26 cellular contexts compared by ENCODE assay signal in the genomic region with DNA sequence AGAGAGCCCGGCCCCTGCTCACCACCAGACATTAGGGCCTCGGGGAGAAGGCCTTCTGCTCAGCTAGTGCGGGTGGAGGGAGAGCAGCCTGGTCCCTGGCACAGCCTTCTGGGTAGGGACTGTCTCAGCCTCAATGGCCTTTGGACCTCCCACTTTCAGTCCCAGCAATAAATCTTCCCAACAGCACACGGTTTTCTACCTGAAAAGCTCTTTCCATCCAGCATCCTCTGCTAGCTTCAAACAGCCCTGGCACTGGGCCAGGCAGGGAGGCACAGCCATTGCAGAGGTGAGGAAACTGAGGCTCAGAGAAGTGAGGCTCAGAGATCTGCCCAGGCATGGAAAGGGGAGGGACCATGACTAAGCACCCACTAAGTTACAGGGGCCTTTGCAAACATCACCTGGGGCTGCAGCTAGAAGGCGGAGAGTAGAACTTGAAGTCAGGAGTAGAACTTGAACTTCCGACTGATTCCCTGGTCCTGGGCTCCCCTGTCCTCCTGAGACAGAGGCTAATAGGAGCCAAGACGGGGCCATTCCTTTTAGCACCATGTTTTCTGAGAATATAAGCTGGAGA. TPM values are rescaled to one million over a fixed set of nuclear protein-coding genes. Genes with fewer than 3 reads are reported as not detected.
A peak's percentile ranks its signal among the peaks of the same experiment; 100 is the strongest.
DNase-seq lines count a peak whose midpoint lies in the region; ATAC-seq, FAIRE-seq and TF ChIP-seq lines count a peak whose summit lies in the region.
"Had no signal": no experiment of that assay in that cellular context is flagged by ENCODE, and none has a peak within 500 bp of the region (broad histone marks: within the 10 kb centered on the region; RNA-seq: fewer than 3 reads in every experiment).

No MANE protein-coding gene starts in this region.

- no peak overlapping the region for H3K27ac ChIP-seq in mammary epithelial cell (ENCODE audit: insufficient read depth, low read depth, low read length)
- no peak overlapping the region for H3K27ac ChIP-seq in breast epithelium
- H3K27ac ChIP-seq in Karpas-422 (ENCODE audit: low read length) = no peak overlapping the region
- H3K27ac ChIP-seq in H1 (ENCODE audit: low read depth, low read length) = no peak overlapping the region
- H3K27ac ChIP-seq: ascending aorta, left lung, neural progenitor cell, prostate gland, tibial artery had no signal

- H3K23ac ChIP-seq in H1 (ENCODE audit: insufficient read length) = no peak overlapping the region

- BruUV-seq in mammary epithelial cell (replicated peaks; lab: Mats Ljungman, UMichigan) = no TSS peak

- intact Hi-C loops in mammary epithelial cell (cut with micrococcal nuclease) = no loop called here
- intact Hi-C loops in breast epithelium (cut with DNase I; ENCODE audit: low total_unique reads) = no loop called here

- no peak overlapping the region for H4K8ac ChIP-seq in H1 (ENCODE audit: extremely low read depth, insufficient read depth, low read length)

- peaks cover 22% of the 10 kb centered on the region for H3K4me1 Mint-ChIP-seq in stimulated activated memory B cell treated with anti-CD40 and anti-IgM and Interleukin-4, amounts not matched to agents 10 μg/mL and 1 μg/mL and 100 μg/mL, for 72 hours

- FAIRE-seq in H1 (lab: Jason Lieb, UNC) = no peak
- FAIRE-seq: colon, GM12892 had no signal

- no peak overlapping the region for H3K4me3 Mint-ChIP-seq in stimulated activated memory B cell treated with anti-CD40 and anti-IgM and Interleukin-4, amounts not matched to agents 10 μg/mL and 1 μg/mL and 100 μg/mL, for 72 hours
- H3K4me3 Mint-ChIP-seq: CD4-positive, alpha-beta T cell; endodermal cell; neural progenitor cell; stimulated activated naive CD8-positive, alpha-beta T cell treated with anti-CD3 and anti-CD28 coated beads, Interleukin-15, Interleukin-2, amounts not matched to agents 100 ng/mL and 50 ng/mL, for 24 hours had no signal

- DNase-seq in mammary epithelial cell = peak; percentile 18
- no peak for DNase-seq in breast epithelium (ENCODE audit: low spot score in 2 of 2)
- peak; percentile 36 for DNase-seq in Karpas-422
- no peak for DNase-seq in H1 (ENCODE audit: low read depth in 1 of 2, low spot score in 2 of 2)
- no peak for DNase-seq in activated effector memory CD4-positive, alpha-beta T cell treated with anti-CD3 and anti-CD28 coated beads, Interleukin-2, amount 50 U/mL, for 16 hours
- DNase-seq in NCI-H2029 (lab: John Stamatoyannopoulos, UW) = no peak
- no peak for DNase-seq in NCI-H226
- DNase-seq: activated T-cell treated with anti-CD3 and anti-CD28 coated beads, Interleukin-2, amount 50 U/mL, for 72 hours; CD4-positive, alpha-beta T cell; endodermal cell; left lung; NCI-H1436 treated with DMSO at 0.1 percent for 48 hours; NCI-H510A; SW 1271; tibial artery had no signal

- no peak overlapping the region for H3K9ac ChIP-seq in mammary epithelial cell (ENCODE audit: insufficient read depth, low read length)
- H3K9ac ChIP-seq in Karpas-422 (ENCODE audit: low read length) = no peak overlapping the region
- H3K9ac ChIP-seq in H1 (replicated peaks in 1 of 4; ENCODE audit: extremely low read depth in 1 of 4, low read depth in 3 of 4, low read length in 3 of 4) = no peak overlapping the region
- H3K9ac ChIP-seq: neural progenitor cell had no signal

- H3K4me1 ChIP-seq in mammary epithelial cell (ENCODE audit: insufficient read depth, low read length) = peaks cover 16% of the 10 kb centered on the region
- peaks cover 0 to 4% of the 10 kb centered on the region in 2 donors for H3K4me1 ChIP-seq in breast epithelium
- peaks cover 8% of the 10 kb centered on the region for H3K4me1 ChIP-seq in Karpas-422 (ENCODE audit: low read length)
- H3K4me1 ChIP-seq in H1 (replicated peaks in 1 of 4; ENCODE audit: control insufficient read depth in 3 of 4, insufficient read depth in 4 of 4, low read length in 3 of 4) = peaks cover 0 to 13% (median 9%) of the 10 kb centered on the region in 4 experiments; a peak in 6 of 7 replicates
- H3K4me1 ChIP-seq: prostate gland had no signal

- H3K14ac ChIP-seq in H1 (ENCODE audit: insufficient read length) = no peak overlapping the region

- no peaks in the 10 kb centered on the region for H3K79me1 ChIP-seq in H1 (ENCODE audit: low read depth, low read length)

- TF ChIP-seq CTCF in mammary epithelial cell (conservative IDR thresholded peaks at IDR 0.05 in 1 of 2, IDR thresholded peaks at IDR 0.05 in 1 of 2; ENCODE audit: extremely low read depth in 1 of 2, insufficient read depth in 1 of 2, low read depth in 1 of 2, low read length in 2 of 2) (no peak), breast epithelium (IDR thresholded peaks at IDR 0.05) (no peak), H1 (IDR thresholded peaks at IDR 0.05; ENCODE audit: control extremely low read depth in 1 of 3, insufficient read depth in 1 of 3, low read depth in 1 of 3, low read length in 3 of 3) (no peak)

- H3K27me3 ChIP-seq in mammary epithelial cell (ENCODE audit: insufficient read depth, low read length) (no peaks in the 10 kb centered on the region), breast epithelium (peaks cover 0 to 12% of the 10 kb centered on the region in 2 donors), Karpas-422 (ENCODE audit: low read length) (no peaks in the 10 kb centered on the region), H1 (replicated peaks in 1 of 4; ENCODE audit: control insufficient read depth in 3 of 4, extremely low read depth in 1 of 4, insufficient read depth in 3 of 4, low read length in 3 of 4) (peaks cover 0 to 2% (median 0%) of the 10 kb centered on the region in 4 experiments; a peak in 1 of 7 replicates)
- H3K27me3 ChIP-seq: ascending aorta, neural progenitor cell had no signal

- peak overlapping the region; percentile 88; the same call in 1 of the 2 replicates for H2BK15ac ChIP-seq in H1 (ENCODE audit: low read length)

- 69% methylated on average over 6 of the region's 7 CpGs for WGBS in mammary epithelial cell (ENCODE audit: low coverage, missing lambda C conversion rate)
- WGBS in H1 (ENCODE audit: extremely low coverage in 1 of 2, insufficient coverage in 1 of 2, insufficient read length in 1 of 2, insufficient replicate concordance in 2 of 2, low coverage in 1 of 2, low lambda C conversion rate in 2 of 2, missing lambda C conversion rate in 1 of 2), 2 experiments = 82% methylated on average over 7 of the region's 7 CpGs; no CpG with 5 or more reads in 1 of the 2 experiments

- H3K27me3 Mint-ChIP-seq in stimulated activated memory B cell treated with anti-CD40 and anti-IgM and Interleukin-4, amounts not matched to agents 10 μg/mL and 1 μg/mL and 100 μg/mL, for 72 hours = peaks cover 17% of the 10 kb centered on the region
- H3K27me3 Mint-ChIP-seq: CD4-positive, alpha-beta T cell; stimulated activated naive CD8-positive, alpha-beta T cell treated with anti-CD3 and anti-CD28 coated beads, Interleukin-15, Interleukin-2, amounts not matched to agents 100 ng/mL and 50 ng/mL, for 24 hours had no signal

- H2BK20ac ChIP-seq in H1 (ENCODE audit: low read length) = 0 out of 2 replicates have a peak overlapping the region, but pooled peaks have one; percentile 61

- H3K23me2 ChIP-seq in H1 (ENCODE audit: low read depth, low read length) = no peaks in the 10 kb centered on the region

- H4K20me1 ChIP-seq in mammary epithelial cell (ENCODE audit: insufficient read depth, low read length) (no peaks in the 10 kb centered on the region), Karpas-422 (ENCODE audit: insufficient read depth, low read depth, low read length) (no peaks in the 10 kb centered on the region), H1 (replicated peaks in 1 of 2; ENCODE audit: control insufficient read depth in 1 of 2, insufficient read depth in 2 of 2, low read length in 2 of 2) (no peaks in the 10 kb centered on the region)

- H2BK12ac ChIP-seq in H1 (ENCODE audit: low read depth, low read length) = peak overlapping the region; percentile 68; the same call in 1 of the 2 replicates

- CTCF ChIA-PET in mammary epithelial cell (lab: Charles Lee; ENCODE audit: low non-redundant PET) (no interaction called here), H1 (lab: Charles Lee; ENCODE audit: partially characterized antibody) (interaction anchor here (0.7 to 3.5 kb wide), 7 partner anchors 16 to 144 kb away, joined by 3 to 25 read pairs (median 4); no protein-coding TSS in a partner anchor)

- TF ChIP-seq POLR2A in breast epithelium (IDR thresholded peaks at IDR 0.05) (no peak), H1 (IDR thresholded peaks at IDR 0.05; ENCODE audit: control extremely low read depth in 1 of 2, low read depth in 2 of 2, low read length in 2 of 2) (no peak)

- no peaks in the 10 kb centered on the region for H3K36me3 Mint-ChIP-seq in stimulated activated memory B cell treated with anti-CD40 and anti-IgM and Interleukin-4, amounts not matched to agents 10 μg/mL and 1 μg/mL and 100 μg/mL, for 72 hours
- H3K36me3 Mint-ChIP-seq: activated naive CD4-positive, alpha-beta T cell treated with anti-CD3 and anti-CD28 coated beads, Interleukin-2, amount 50 U/mL, for 72 hours; neural progenitor cell had no signal

- no peak for TF ChIP-seq EP300 in H1 (IDR thresholded peaks at IDR 0.05; ENCODE audit: borderline replicate concordance in 1 of 2, low read depth in 2 of 2, low read length in 2 of 2)

- H3K56ac ChIP-seq in H1 (replicated peaks; ENCODE audit: insufficient read length, low read depth, low read length) = no peak overlapping the region

- H2BK5ac ChIP-seq in H1 (ENCODE audit: low read depth, low read length) = peak overlapping the region; percentile 71

- H3K36me3 ChIP-seq in mammary epithelial cell (ENCODE audit: insufficient read depth, low read length) = no peaks in the 10 kb centered on the region
- H3K36me3 ChIP-seq in breast epithelium = no peaks in the 10 kb centered on the region
- H3K36me3 ChIP-seq in Karpas-422 (ENCODE audit: insufficient read depth, low read length) = no peaks in the 10 kb centered on the region
- no peaks in the 10 kb centered on the region for H3K36me3 ChIP-seq in H1 (ENCODE audit: control insufficient read depth in 2 of 4, insufficient read depth in 4 of 4, low read length in 3 of 4)
- H3K36me3 ChIP-seq: ascending aorta, left lung, neural progenitor cell, prostate gland, tibial artery had no signal

- dilution Hi-C loops in mammary epithelial cell (cut with HindIII; ENCODE audit: low sequenced_read_pairs) = no loop called here

- no peak overlapping the region for H2BK120ac ChIP-seq in H1 (replicated peaks; ENCODE audit: low read depth, low read length)

- H2AK5ac ChIP-seq in H1 (ENCODE audit: low read depth, low read length) = no peak overlapping the region

- no peak overlapping the region for H3K4me3 ChIP-seq in mammary epithelial cell (replicated peaks in 1 of 3; ENCODE audit: insufficient read depth in 1 of 3, low read depth in 2 of 3, low read length in 3 of 3)
- no peak overlapping the region for H3K4me3 ChIP-seq in breast epithelium
- H3K4me3 ChIP-seq in Karpas-422 (ENCODE audit: low read length) = no peak overlapping the region
- H3K4me3 ChIP-seq in H1 (ENCODE audit: extremely low read depth in 1 of 4, insufficient read depth in 2 of 4, low read depth in 3 of 4, low read length in 4 of 4) = no peak overlapping the region
- H3K4me3 ChIP-seq: ascending aorta, left lung, neural progenitor cell, prostate gland, tibial artery had no signal

- TF ChIP-seq RAD21 in H1 (IDR thresholded peaks at IDR 0.05 in 1 of 2, conservative IDR thresholded peaks at IDR 0.05 in 1 of 2; ENCODE audit: low read depth in 2 of 2, low read length in 2 of 2) = no peak

- H3K27ac Mint-ChIP-seq in stimulated activated memory B cell treated with anti-CD40 and anti-IgM and Interleukin-4, amounts not matched to agents 10 μg/mL and 1 μg/mL and 100 μg/mL, for 72 hours = peak overlapping the region; percentile 82
- H3K27ac Mint-ChIP-seq: activated T-cell treated with anti-CD3 and anti-CD28 coated beads, Interleukin-2, amount 50 U/mL, for 72 hours; CD4-positive, alpha-beta T cell; neural progenitor cell; stimulated activated naive CD8-positive, alpha-beta T cell treated with anti-CD3 and anti-CD28 coated beads, Interleukin-15, Interleukin-2, amounts not matched to agents 100 ng/mL and 50 ng/mL, for 24 hours had no signal

- no peak for ATAC-seq in stimulated activated memory B cell treated with anti-CD40 and anti-IgM and Interleukin-4, amounts not matched to agents 10 μg/mL and 1 μg/mL and 100 μg/mL, for 72 hours
- ATAC-seq: activated naive CD4-positive, alpha-beta T cell treated with anti-CD3 and anti-CD28 coated beads, Interleukin-2, amount 50 U/mL, for 72 hours; activated T-cell treated with anti-CD3 and anti-CD28 coated beads, Interleukin-2, amount 50 U/mL, for 72 hours; left lung had no signal

- POLR2A ChIA-PET in H1 (lab: Charles Lee; ENCODE audit: partially characterized antibody) = interaction anchor here (1.0 to 1.5 kb wide), 3 partner anchors 9 to 171 kb away, joined by 3 to 4 read pairs (median 3); partner anchors contain the start of gene NOL4L

- in situ Hi-C loops in mammary epithelial cell (cut with MboI; ENCODE audit: low sequenced_read_pairs in 2 of 2) = no loop called here

- H3K9me2 ChIP-seq in Karpas-422 (replicated peaks; ENCODE audit: insufficient read depth, low read length) = no peaks in the 10 kb centered on the region

- no peak overlapping the region for H3K18ac ChIP-seq in H1 (ENCODE audit: extremely low read depth, low read length)

- no peak overlapping the region for H4K5ac ChIP-seq in H1 (ENCODE audit: insufficient read length, low read depth, low read length)

- no peak overlapping the region for H3K4ac ChIP-seq in H1 (replicated peaks; ENCODE audit: insufficient read length, low read depth, low read length)

- no peaks in the 10 kb centered on the region for H3K9me3 Mint-ChIP-seq in stimulated activated memory B cell treated with anti-CD40 and anti-IgM and Interleukin-4, amounts not matched to agents 10 μg/mL and 1 μg/mL and 100 μg/mL, for 72 hours
- H3K9me3 Mint-ChIP-seq: activated naive CD4-positive, alpha-beta T cell treated with anti-CD3 and anti-CD28 coated beads, Interleukin-2, amount 50 U/mL, for 72 hours; activated T-cell treated with anti-CD3 and anti-CD28 coated beads, Interleukin-2, amount 50 U/mL, for 72 hours; CD4-positive, alpha-beta T cell; endodermal cell; neural progenitor cell; stimulated activated naive CD8-positive, alpha-beta T cell treated with anti-CD3 and anti-CD28 coated beads, Interleukin-15, Interleukin-2, amounts not matched to agents 100 ng/mL and 50 ng/mL, for 24 hours had no signal

- H3K9me3 ChIP-seq in mammary epithelial cell (replicated peaks; ENCODE audit: insufficient read depth, low read length) = no peaks in the 10 kb centered on the region
- H3K9me3 ChIP-seq in breast epithelium = no peaks in the 10 kb centered on the region
- H3K9me3 ChIP-seq in Karpas-422 (ENCODE audit: low read length) = no peaks in the 10 kb centered on the region
- no peaks in the 10 kb centered on the region for H3K9me3 ChIP-seq in H1 (ENCODE audit: insufficient read depth in 2 of 2, low read depth in 1 of 2, low read length in 1 of 2)
- H3K9me3 ChIP-seq: ascending aorta, left lung, prostate gland, tibial artery had no signal

- H2AFZ ChIP-seq in mammary epithelial cell (ENCODE audit: low read depth, low read length) (peak overlapping the region; percentile 32), Karpas-422 (ENCODE audit: low read length) (no peak overlapping the region), H1 (ENCODE audit: low read length) (no peak overlapping the region)
- H2AFZ ChIP-seq: neural progenitor cell had no signal

- H4K91ac ChIP-seq in H1 (replicated peaks; ENCODE audit: insufficient read length, low read length) = peak overlapping the region; percentile 17

- H3K4me2 ChIP-seq in mammary epithelial cell (ENCODE audit: insufficient read depth, low read depth, low read length) (no peak overlapping the region), Karpas-422 (ENCODE audit: low read depth, low read length, poor library complexity, severe bottlenecking) (no peak overlapping the region), H1 (ENCODE audit: insufficient read depth in 1 of 2, low read depth in 2 of 2, low read length in 2 of 2) (no peak overlapping the region)
- H3K4me2 ChIP-seq: neural progenitor cell had no signal

- no peaks in the 10 kb centered on the region for H3K79me2 ChIP-seq in mammary epithelial cell (ENCODE audit: insufficient read depth, low read length)
- H3K79me2 ChIP-seq in Karpas-422 (ENCODE audit: low read length) = no peaks in the 10 kb centered on the region
- no peaks in the 10 kb centered on the region for H3K79me2 ChIP-seq in H1 (ENCODE audit: control insufficient read depth in 1 of 2, insufficient read depth in 2 of 2, low read length in 2 of 2)

RNA-seq across cellular contexts. Expression of gene NOL4L, which starts 43.9 kb away (rescaled TPM):
- total RNA-seq in mammary epithelial cell = 10 to 100 TPM in 1 of 2 donors, 1 to 10 TPM in 1; 7.3 to 18.2 TPM
- 5.5 TPM for polyA plus RNA-seq in mammary epithelial cell
- polyA minus RNA-seq in mammary epithelial cell = 7.6 TPM
- 10 to 100 TPM in 2 of 3 donors, 1 to 10 TPM in 1; 3.7 to 18.4 (median 15.8) TPM for total RNA-seq in breast epithelium
- 0.25 and 1.5 TPM in 2 replicates for total RNA-seq in Karpas-422 (2014; rRNA removed; shearing (Covaris generic); ENCODE audit: low replicate concordance)
- total RNA-seq in H1 (2021; fragmentation: NEBNext Ultra II Directional; extraction: Animal tissue kit (Norgen Biotek cat#: 25700)) = 23.5 and 23.7 TPM in 2 replicates
- polyA plus RNA-seq in H1 (2011; rRNA removed) = 15.3 and 24.9 TPM in 2 replicates
- polyA plus RNA-seq in H1 (2011; cell fraction: cytosol; rRNA removed) = 11.7 TPM
- polyA plus RNA-seq in H1 (2011; cell fraction: nucleus; rRNA removed) = 37.7 TPM
- polyA plus RNA-seq in H1 (2012, experiment 1 of 2) = 18.6 to 23.1 TPM (median 21.2 TPM) in 4 replicates
- 15.5 TPM for polyA plus RNA-seq in H1 (2012, experiment 2 of 2)
- polyA plus RNA-seq in H1 (2013, experiment 1 of 2) = 16.7 TPM
- polyA plus RNA-seq in H1 (2013, experiment 2 of 2) = 18.6 TPM
- 8.1 and 8.9 TPM in 2 replicates for polyA minus RNA-seq in H1 (2011; rRNA and poly(A)+ RNA removed)
- polyA minus RNA-seq in H1 (2011; cell fraction: cytosol; rRNA and poly(A)+ RNA removed) = 14.1 TPM
- polyA minus RNA-seq in H1 (2011; cell fraction: nucleus; rRNA and poly(A)+ RNA removed) = 14.4 TPM

RNA-seq across cellular contexts. Expression of gene C20orf203, which starts 44.7 kb away (rescaled TPM):
- not detected for total RNA-seq in mammary epithelial cell
- polyA plus RNA-seq in mammary epithelial cell = not detected
- polyA minus RNA-seq in mammary epithelial cell = not detected
- total RNA-seq in breast epithelium = under 1 TPM; under 0.01 to 0.32 (median 0.15) TPM
- not detected in 2 replicates for total RNA-seq in Karpas-422 (2014; rRNA removed; shearing (Covaris generic); ENCODE audit: low replicate concordance)
- not detected in 2 replicates for total RNA-seq in H1 (2021; fragmentation: NEBNext Ultra II Directional; extraction: Animal tissue kit (Norgen Biotek cat#: 25700))
- 0.03 and 0.08 TPM in 2 replicates for polyA plus RNA-seq in H1 (2011; rRNA removed)
- 0.06 TPM for polyA plus RNA-seq in H1 (2011; cell fraction: cytosol; rRNA removed)
- polyA plus RNA-seq in H1 (2011; cell fraction: nucleus; rRNA removed) = 0.26 TPM
- 0.06 to 0.12 TPM in 2 of 4 replicates, not detected in the others for polyA plus RNA-seq in H1 (2012, experiment 1 of 2)
- not detected for polyA plus RNA-seq in H1 (2012, experiment 2 of 2)
- polyA plus RNA-seq in H1 (2013, experiment 1 of 2) = 0.08 TPM
- polyA plus RNA-seq in H1 (2013, experiment 2 of 2) = 0.02 TPM
- 0.06 and 0.22 TPM in 2 replicates for polyA minus RNA-seq in H1 (2011; rRNA and poly(A)+ RNA removed)
- polyA minus RNA-seq in H1 (2011; cell fraction: cytosol; rRNA and poly(A)+ RNA removed) = not detected
- polyA minus RNA-seq in H1 (2011; cell fraction: nucleus; rRNA and poly(A)+ RNA removed) = 0.40 TPM
- total RNA-seq: activated CD8-positive, alpha-beta memory T cell treated with anti-CD3 and anti-CD28 coated beads for 36 hours; ascending aorta; H4; HT-29; left lung had no signal

Comparison
In these comparisons a context has a peak if more than half of its experiments do, and no peak if none do; other contexts are left out.
1. DNase-seq: peak in mammary epithelial cell (single experiment) and Karpas-422 (single experiment); none in breast epithelium (0 of 2), H1 (0 of 2), activated effector memory CD4-positive, alpha-beta T cell treated with anti-CD3 and anti-CD28 coated beads, Interleukin-2, amount 50 U/mL, for 16 hours (single experiment), NCI-H2029 (single experiment) and NCI-H226 (single experiment).